Comparison of ENCODE assay signal across 8 cellular contexts in genomic region chr15:62847900-62848489, GRCh38.
DNase-seq lines count a peak whose midpoint lies in the region; ATAC-seq and TF ChIP-seq lines count a peak whose summit lies in the region.

No MANE protein-coding gene starts in this region.

- TF ChIP-seq EP300 in esophagus muscularis mucosa (IDR thresholded peaks at IDR 0.05), result no peak

- H3K9me3 Mint-ChIP-seq in nephron, result no peaks in the 10 kb centered on the region

- H3K9ac ChIP-seq in Loucy (ENCODE audit: low read depth, low read length, poor library complexity, severe bottlenecking), result no peak overlapping the region

- ATAC-seq in GM19452 (IDR thresholded peaks at IDR 0.05; ENCODE audit: unreplicated experiment) (no peak), HG03460 (IDR thresholded peaks at IDR 0.05; ENCODE audit: unreplicated experiment) (no peak)

- no peaks in the 10 kb centered on the region for H3F3A ChIP-seq in Loucy (ENCODE audit: low read depth)

- DNase-seq in G401 (ENCODE audit: low spot score) (peak; percentile 83), esophagus muscularis mucosa (ENCODE audit: extremely low spot score) (no peak), uterus (peak; percentile 76 to 82)
- DNase-seq in activated CD4-positive, alpha-beta T cell treated with anti-CD3 and anti-CD28 coated beads, Interleukin-2, amount 50 U/mL, for 48 hours, result peak; percentile 67 to 72

- H3K27me3 Mint-ChIP-seq in nephron (ENCODE audit: low read depth), result peaks cover 4% of the 10 kb centered on the region

- 69% methylated on average over 6 of the region's 7 CpGs for WGBS in esophagus muscularis mucosa

- H3K9me3 ChIP-seq in Loucy (ENCODE audit: insufficient read depth, low read depth, low read length) (no peaks in the 10 kb centered on the region), esophagus muscularis mucosa (no peaks in the 10 kb centered on the region), uterus (no peaks in the 10 kb centered on the region)

- no peaks in the 10 kb centered on the region for H4K20me1 ChIP-seq in Loucy (ENCODE audit: insufficient read depth, low read length, poor library complexity, severe bottlenecking)

- H3K27me3 ChIP-seq in Loucy (ENCODE audit: insufficient read depth, low read length, poor library complexity, severe bottlenecking), result no peaks in the 10 kb centered on the region
- no peaks in the 10 kb centered on the region for H3K27me3 ChIP-seq in esophagus muscularis mucosa
- H3K27me3 ChIP-seq in uterus, result no peaks in the 10 kb centered on the region

- no peak overlapping the region for H3K4me2 ChIP-seq in Loucy (ENCODE audit: low read depth, low read length, poor library complexity, severe bottlenecking)

- TF ChIP-seq POLR2A in esophagus muscularis mucosa (IDR thresholded peaks at IDR 0.05; ENCODE audit: low read depth) (no peak), uterus (IDR thresholded peaks at IDR 0.05) (no peak)

- no peaks in the 10 kb centered on the region for H3K36me3 ChIP-seq in Loucy (ENCODE audit: insufficient read depth, low read length)
- peaks cover 0 to 29% (median 4%) of the 10 kb centered on the region in 4 donors for H3K36me3 ChIP-seq in esophagus muscularis mucosa
- H3K36me3 ChIP-seq in uterus, result no peaks in the 10 kb centered on the region

- no peak overlapping the region for H3K4me3 Mint-ChIP-seq in nephron

- TF ChIP-seq CTCF in Loucy (conservative IDR thresholded peaks at IDR 0.05; ENCODE audit: low read length) (peak; percentile 88), esophagus muscularis mucosa (IDR thresholded peaks at IDR 0.05) (peak; percentile 79 to 82 (median 80)), nephron (IDR thresholded peaks at IDR 0.05; ENCODE audit: unreplicated experiment in 3 of 3) (peak; percentile 57 to 62 (median 58)), uterus (IDR thresholded peaks at IDR 0.05) (peak; percentile 60 to 83 (median 66))

- in situ Hi-C loops in G401 (cut with HindIII; ENCODE audit: low sequenced_read_pairs), result no loop called here

- peaks cover 13% of the 10 kb centered on the region for H3K36me3 Mint-ChIP-seq in nephron (ENCODE audit: low read depth)

- H3K4me3 ChIP-seq in Loucy (ENCODE audit: low read length, poor library complexity, severe bottlenecking) (no peak overlapping the region), esophagus muscularis mucosa (no peak overlapping the region), uterus (no peak overlapping the region)

- no peaks in the 10 kb centered on the region for H3K79me2 ChIP-seq in Loucy (ENCODE audit: insufficient read depth, low read length)

- peak overlapping the region; percentile 34 to 66 (median 58) for H3K27ac ChIP-seq in esophagus muscularis mucosa (replicated peaks in 1 of 4)
- peak overlapping the region; percentile 36 to 69 for H3K27ac ChIP-seq in uterus

- no peaks in the 10 kb centered on the region for H3K9me2 ChIP-seq in Loucy (replicated peaks; ENCODE audit: low read depth, low read length)

- intact Hi-C loops in esophagus muscularis mucosa (cut with DNase I), result loop anchor here (1.0 to 5.0 kb wide), 3 partner anchors 59 to 241 kb away; partner anchors contain the start of gene TPM1
- intact Hi-C loops in uterus (cut with DNase I; ENCODE audit: low total_unique reads), result loop anchor here (2.0 to 5.0 kb wide), 2 partner anchors 195 to 244 kb away; partner anchors contain the start of gene TPM1

- H2AFZ ChIP-seq in Loucy (ENCODE audit: low read length), result 0 out of 2 replicates have a peak overlapping the region, but pooled peaks have one; percentile 17

- peak overlapping the region; percentile 57 to 77 (median 73) for H3K27ac Mint-ChIP-seq in nephron

- H3K4me1 ChIP-seq in Loucy (ENCODE audit: insufficient read depth, low read length, poor library complexity, severe bottlenecking), result peaks cover 4% of the 10 kb centered on the region
- peaks cover 15 to 78% (median 49%) of the 10 kb centered on the region in 4 donors for H3K4me1 ChIP-seq in esophagus muscularis mucosa
- H3K4me1 ChIP-seq in uterus, result peaks cover 0 to 6% of the 10 kb centered on the region in 2 donors

- H3K4me1 Mint-ChIP-seq in nephron, result peaks cover 82% of the 10 kb centered on the region
